In genomic region chr3:108264534-108265298, GRCh38 we compare ENCODE assay signal across 16 cellular contexts. TPM values are rescaled to one million over a fixed set of nuclear protein-coding genes. Genes with fewer than 3 reads are reported as not detected.
DNase-seq lines count a peak whose midpoint lies in the region; ATAC-seq, FAIRE-seq and TF ChIP-seq lines count a peak whose summit lies in the region.
"Not testable (repeated sequence)": the region's sequence is repeated elsewhere in the genome, so short reads cannot be mapped to it uniquely, and the experiment has no call there.
"Had no signal": no experiment of that assay in that cellular context is flagged by ENCODE, and none has a peak within 500 bp of the region (broad histone marks: within the 10 kb centered on the region; RNA-seq: fewer than 3 reads in every experiment).

No MANE protein-coding gene starts in this region.

- not testable (repeated sequence) for DNase-seq in activated CD8-positive, alpha-beta T cell treated with anti-CD3 and anti-CD28 coated beads, Interleukin-2, amount 10 ng/mL, durations not matched to agents 7 days and 5 days; endothelial cell of umbilical vein (ENCODE audit: low read depth, low spot score)

- not testable (repeated sequence) for H3K27ac Mint-ChIP-seq in activated CD8-positive, alpha-beta T cell treated with anti-CD3 and anti-CD28 coated beads, Interleukin-2, amount 10 ng/mL, durations not matched to agents 7 days and 5 days

- not testable (repeated sequence) for H3K9ac ChIP-seq in endothelial cell of umbilical vein (replicated peaks; ENCODE audit: extremely low read depth, insufficient read depth, low read length)

- H4K20me1 ChIP-seq in endothelial cell of umbilical vein (replicated peaks; ENCODE audit: control insufficient read depth, extremely low read depth, insufficient read depth, low read length), result not testable (repeated sequence)

- not testable (repeated sequence) for H3K4me1 ChIP-seq in endothelial cell of umbilical vein (ENCODE audit: control insufficient read depth, extremely low read depth, insufficient read depth, low read length)

- H3K27me3 ChIP-seq in endothelial cell of umbilical vein (ENCODE audit: control insufficient read depth in 2 of 2, insufficient read depth in 2 of 2, low read length in 2 of 2), result not testable (repeated sequence)

- H3K79me2 ChIP-seq in endothelial cell of umbilical vein (ENCODE audit: control insufficient read depth, insufficient read depth, low read length), result not testable (repeated sequence)

- H3K36me3 ChIP-seq in endothelial cell of umbilical vein (ENCODE audit: control insufficient read depth in 2 of 2, extremely low read depth in 1 of 2, insufficient read depth in 2 of 2, low read length in 2 of 2), result not testable (repeated sequence)

- not testable (repeated sequence) for H3K4me3 ChIP-seq in endothelial cell of umbilical vein (replicated peaks in 1 of 3; ENCODE audit: insufficient read depth in 1 of 3, low read depth in 1 of 3, low read length in 3 of 3)

- not testable (repeated sequence) for H3K9me1 ChIP-seq in endothelial cell of umbilical vein (replicated peaks; ENCODE audit: control insufficient read depth, extremely low read depth, insufficient read depth, low read length)

- POLR2A ChIA-PET in activated CD8-positive, alpha-beta T cell treated with anti-CD3 and anti-CD28 coated beads, Interleukin-2, amount 10 ng/mL, durations not matched to agents 7 days and 5 days (lab: Charles Lee); endothelial cell of umbilical vein (lab: Charles Lee): not testable (repeated sequence)

- intact Hi-C loops in endothelial cell of umbilical vein (cut with micrococcal nuclease), result not testable (repeated sequence)

- not testable (repeated sequence) for H2AFZ ChIP-seq in endothelial cell of umbilical vein (ENCODE audit: low read depth, low read length)

- dilution Hi-C loops in endothelial cell of umbilical vein (cut with MboI; ENCODE audit: extremely low pct_ligation_motif_present, low sequenced_read_pairs), result not testable (repeated sequence)

- CTCF ChIA-PET in activated CD8-positive, alpha-beta T cell treated with anti-CD3 and anti-CD28 coated beads, Interleukin-2, amount 10 ng/mL, durations not matched to agents 7 days and 5 days (lab: Charles Lee), result not testable (repeated sequence)
- CTCF ChIA-PET in endothelial cell of umbilical vein (lab: Charles Lee), result interaction anchor here (1.0 kb wide), 1 partner anchor 326 kb away, joined by 3 read pairs; no protein-coding TSS in a partner anchor

- FAIRE-seq in endothelial cell of umbilical vein (lab: Jason Lieb, UNC), result peak; percentile 18

- H3K4me1 Mint-ChIP-seq in activated CD8-positive, alpha-beta T cell treated with anti-CD3 and anti-CD28 coated beads, Interleukin-2, amount 10 ng/mL, durations not matched to agents 7 days and 5 days (ENCODE audit: low read depth), result not testable (repeated sequence)

- TF ChIP-seq POLR2A in endothelial cell of umbilical vein (IDR thresholded peaks at IDR 0.05; ENCODE audit: low read depth, low read length), result not testable (repeated sequence)

- H3K36me3 Mint-ChIP-seq in activated CD8-positive, alpha-beta T cell treated with anti-CD3 and anti-CD28 coated beads, Interleukin-2, amount 10 ng/mL, durations not matched to agents 7 days and 5 days (ENCODE audit: low read depth), result not testable (repeated sequence)

- BruUV-seq in endothelial cell of umbilical vein (replicated peaks; lab: Mats Ljungman, UMichigan), result not testable (repeated sequence)

- not testable (repeated sequence) for H3K9me3 Mint-ChIP-seq in activated CD8-positive, alpha-beta T cell treated with anti-CD3 and anti-CD28 coated beads, Interleukin-2, amount 10 ng/mL, durations not matched to agents 7 days and 5 days (ENCODE audit: insufficient read depth)

- not testable (repeated sequence) for H3K27ac ChIP-seq in endothelial cell of umbilical vein (ENCODE audit: insufficient read depth, low read depth, low read length)

- H3K4me2 ChIP-seq in endothelial cell of umbilical vein (ENCODE audit: insufficient read depth, low read length), result not testable (repeated sequence)

- H3K27me3 Mint-ChIP-seq in activated CD8-positive, alpha-beta T cell treated with anti-CD3 and anti-CD28 coated beads, Interleukin-2, amount 10 ng/mL, durations not matched to agents 7 days and 5 days (ENCODE audit: low read depth), result not testable (repeated sequence)

- not testable (repeated sequence) for H3K9me3 ChIP-seq in endothelial cell of umbilical vein (replicated peaks; ENCODE audit: control insufficient read depth, insufficient read depth, low read length)

- H3K4me3 Mint-ChIP-seq in activated CD8-positive, alpha-beta T cell treated with anti-CD3 and anti-CD28 coated beads, Interleukin-2, amount 10 ng/mL, durations not matched to agents 7 days and 5 days, result not testable (repeated sequence)

- ATAC-seq in GM18517 (IDR thresholded peaks at IDR 0.05; ENCODE audit: unreplicated experiment), result peak; percentile 59
- ATAC-seq in GM19452 (IDR thresholded peaks at IDR 0.05; ENCODE audit: unreplicated experiment), result peak; percentile 51
- ATAC-seq in HG02571 (IDR thresholded peaks at IDR 0.05; ENCODE audit: unreplicated experiment), result peak; percentile 76
- peak; percentile 74 for ATAC-seq in HG02943 (IDR thresholded peaks at IDR 0.05; ENCODE audit: low read depth, unreplicated experiment)
- peak; percentile 72 for ATAC-seq in HG03457 (IDR thresholded peaks at IDR 0.05; ENCODE audit: unreplicated experiment)
- peak; percentile 27 for ATAC-seq in activated CD8-positive, alpha-beta T cell treated with anti-CD3 and anti-CD28 coated beads, Interleukin-2, amount 10 ng/mL, durations not matched to agents 7 days and 5 days

- not testable (repeated sequence) for TF ChIP-seq CTCF in endothelial cell of umbilical vein (IDR thresholded peaks at IDR 0.05; ENCODE audit: extremely low read depth in 1 of 2, insufficient read depth in 1 of 2, low read depth in 1 of 2, low read length in 2 of 2)

RNA-seq across cellular contexts. Expression of gene HHLA2, which starts 31.6 kb away (rescaled TPM):
- total RNA-seq in activated CD8-positive, alpha-beta T cell treated with anti-CD3 and anti-CD28 coated beads, Interleukin-2, amount 10 ng/mL, durations not matched to agents 7 days and 5 days, result 1 to 10 TPM; 3.3 to 3.9 TPM
- not detected in 2 replicates for total RNA-seq in endothelial cell of umbilical vein
- not detected in 2 replicates for polyA plus RNA-seq in endothelial cell of umbilical vein
- polyA plus RNA-seq in endothelial cell of umbilical vein (2011; cell fraction: cytosol; rRNA removed), result not detected in 2 replicates
- polyA plus RNA-seq in endothelial cell of umbilical vein (2011; cell fraction: nucleus; rRNA removed), result not detected in 2 replicates
- polyA plus RNA-seq in endothelial cell of umbilical vein (2012), result not detected in 2 replicates
- polyA minus RNA-seq in endothelial cell of umbilical vein, result not detected in 2 replicates
- not detected for polyA minus RNA-seq in endothelial cell of umbilical vein (2011; cell fraction: cytosol; rRNA and poly(A)+ RNA removed)
- not detected in 2 replicates for polyA minus RNA-seq in endothelial cell of umbilical vein (2011; cell fraction: nucleus; rRNA and poly(A)+ RNA removed)
- total RNA-seq: bronchial epithelial cell, heart left ventricle, lung microvascular endothelial cell, neural crest cell, RPMI7951, SJSA1, thoracic aorta, vagina had no signal
- polyA plus RNA-seq: esophagus had no signal

RNA-seq across cellular contexts. Expression of gene IFT57, which starts 42.5 kb away (rescaled TPM):
- total RNA-seq in activated CD8-positive, alpha-beta T cell treated with anti-CD3 and anti-CD28 coated beads, Interleukin-2, amount 10 ng/mL, durations not matched to agents 7 days and 5 days, result 10 to 100 TPM; 23.9 to 25.5 TPM
- 23.4 and 25.1 TPM in 2 replicates for total RNA-seq in endothelial cell of umbilical vein
- 13.7 and 15.2 TPM in 2 replicates for polyA plus RNA-seq in endothelial cell of umbilical vein
- 18.3 and 24.6 TPM in 2 replicates for polyA plus RNA-seq in endothelial cell of umbilical vein (2011; cell fraction: cytosol; rRNA removed)
- polyA plus RNA-seq in endothelial cell of umbilical vein (2011; cell fraction: nucleus; rRNA removed), result 22.8 and 23.5 TPM in 2 replicates
- polyA plus RNA-seq in endothelial cell of umbilical vein (2012), result 21.1 and 21.6 TPM in 2 replicates
- 25.7 and 27.1 TPM in 2 replicates for polyA minus RNA-seq in endothelial cell of umbilical vein
- polyA minus RNA-seq in endothelial cell of umbilical vein (2011; cell fraction: cytosol; rRNA and poly(A)+ RNA removed), result not detected
- 19.8 and 22.0 TPM in 2 replicates for polyA minus RNA-seq in endothelial cell of umbilical vein (2011; cell fraction: nucleus; rRNA and poly(A)+ RNA removed)
